In the genomic region with DNA sequence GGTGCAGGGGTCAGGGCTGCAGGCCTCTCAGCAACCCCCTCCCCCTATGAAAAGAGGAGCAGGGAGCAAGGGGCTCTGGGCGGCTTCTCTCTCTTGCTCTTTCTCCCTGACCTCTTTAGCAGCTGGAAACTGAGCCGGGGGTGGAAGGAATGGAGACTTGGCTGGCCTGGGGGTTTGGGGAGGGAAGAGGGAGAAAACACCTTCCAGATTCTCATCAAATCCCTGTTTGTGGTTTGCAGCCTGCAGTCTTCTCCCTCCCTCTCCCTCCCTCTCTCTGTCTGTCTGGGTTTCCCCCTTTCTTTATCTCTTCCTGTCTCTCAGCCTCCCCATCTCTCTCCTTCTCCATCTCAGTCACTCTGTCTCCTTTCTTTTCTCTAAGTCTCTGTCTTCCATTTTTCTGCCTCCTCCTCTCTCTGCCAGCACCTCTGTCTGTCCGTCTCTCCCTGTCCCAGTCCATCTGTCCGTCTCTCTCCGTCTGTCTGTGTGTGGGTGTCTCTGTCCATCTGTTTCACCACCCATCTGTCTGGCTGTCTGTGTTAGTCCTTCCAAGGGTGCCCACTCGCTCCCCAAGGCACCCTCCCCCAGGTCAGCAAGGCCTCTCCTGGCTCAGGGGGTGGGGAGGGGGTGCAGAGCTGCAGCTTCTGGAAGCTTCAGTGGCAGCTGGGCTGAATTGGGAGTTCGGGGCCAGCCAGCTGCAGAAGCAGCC, we compare ENCODE assay signal across 13 cellular contexts. TPM values are rescaled to one million over a fixed set of nuclear protein-coding genes. Genes with fewer than 3 reads are reported as not detected.
DNase-seq lines count a peak whose midpoint lies in the region; ATAC-seq and TF ChIP-seq lines count a peak whose summit lies in the region.
"Had no signal": no experiment of that assay in that cellular context is flagged by ENCODE, and none has a peak within 500 bp of the region (broad histone marks: within the 10 kb centered on the region; RNA-seq: fewer than 3 reads in every experiment).

No MANE protein-coding gene starts in this region.

- H3K36me3 Mint-ChIP-seq in activated naive CD4-positive, alpha-beta T cell treated with anti-CD3 and anti-CD28 coated beads for 36 hours (ENCODE audit: low read depth) = no peaks in the 10 kb centered on the region
- no peaks in the 10 kb centered on the region for H3K36me3 Mint-ChIP-seq in activated naive CD8-positive, alpha-beta T cell treated with anti-CD3 and anti-CD28 coated beads, Interleukin-2, amount 50 U/mL, for 24 hours (ENCODE audit: low read depth)
- H3K36me3 Mint-ChIP-seq in mesothelial cell of epicardium = no peaks in the 10 kb centered on the region

- no peaks in the 10 kb centered on the region for H3K27me3 Mint-ChIP-seq in activated naive CD4-positive, alpha-beta T cell treated with anti-CD3 and anti-CD28 coated beads for 36 hours (ENCODE audit: low read depth)
- peaks cover 2% of the 10 kb centered on the region for H3K27me3 Mint-ChIP-seq in activated naive CD8-positive, alpha-beta T cell treated with anti-CD3 and anti-CD28 coated beads, Interleukin-2, amount 50 U/mL, for 24 hours
- H3K27me3 Mint-ChIP-seq in mesothelial cell of epicardium (ENCODE audit: low read depth) = no peaks in the 10 kb centered on the region

- no peak for ATAC-seq in activated naive CD8-positive, alpha-beta T cell treated with anti-CD3 and anti-CD28 coated beads, Interleukin-2, amount 50 U/mL, for 24 hours
- ATAC-seq in GM18873 (IDR thresholded peaks at IDR 0.05; ENCODE audit: low FRiP score, unreplicated experiment) = no peak
- ATAC-seq: foreskin keratinocyte had no signal

- TF ChIP-seq CTCF in mesothelial cell of epicardium (IDR thresholded peaks at IDR 0.05; ENCODE audit: unreplicated experiment) = no peak

- intact Hi-C loops in activated naive CD4-positive, alpha-beta T cell treated with anti-CD3 and anti-CD28 coated beads for 36 hours (cut with micrococcal nuclease) = no loop called here

- 57% methylated on average over 7 of the region's 7 CpGs for WGBS in thymus

- no peaks in the 10 kb centered on the region for H3K9me3 ChIP-seq in thymus (ENCODE audit: control insufficient read depth)

- no peak overlapping the region for H3K4me3 ChIP-seq in thymus (ENCODE audit: low read length)

- peaks cover 35% of the 10 kb centered on the region for H3K4me1 Mint-ChIP-seq in activated naive CD4-positive, alpha-beta T cell treated with anti-CD3 and anti-CD28 coated beads for 36 hours (ENCODE audit: low read depth)
- peaks cover 10% of the 10 kb centered on the region for H3K4me1 Mint-ChIP-seq in activated naive CD8-positive, alpha-beta T cell treated with anti-CD3 and anti-CD28 coated beads, Interleukin-2, amount 50 U/mL, for 24 hours
- peaks cover 4% of the 10 kb centered on the region for H3K4me1 Mint-ChIP-seq in mesothelial cell of epicardium

- DNase-seq in activated naive CD4-positive, alpha-beta T cell treated with anti-CD3 and anti-CD28 coated beads for 36 hours = no peak
- no peak for DNase-seq in activated naive CD4-positive, alpha-beta T cell treated with Interleukin-2 at 50 U/mL for 16 hours
- no peak for DNase-seq in activated naive CD8-positive, alpha-beta T cell treated with anti-CD3 and anti-CD28 coated beads, Interleukin-2, amount 50 U/mL, for 24 hours
- no peak for DNase-seq in mesothelial cell of epicardium (ENCODE audit: low spot score in 2 of 2, unreplicated experiment in 2 of 2)
- DNase-seq in NCI-H748 (lab: John Stamatoyannopoulos, UW; ENCODE audit: unreplicated experiment) = no peak
- no peak for DNase-seq in NCI-H146 (lab: John Stamatoyannopoulos, UW)
- DNase-seq: activated naive CD4-positive, alpha-beta T cell; AML-193; foreskin keratinocyte; GOT3; NCI-H2107 had no signal

- peak overlapping the region; percentile 13 for H3K27ac Mint-ChIP-seq in activated naive CD4-positive, alpha-beta T cell treated with anti-CD3 and anti-CD28 coated beads for 36 hours
- no peak overlapping the region for H3K27ac Mint-ChIP-seq in activated naive CD8-positive, alpha-beta T cell treated with anti-CD3 and anti-CD28 coated beads, Interleukin-2, amount 50 U/mL, for 24 hours
- no peak overlapping the region for H3K27ac Mint-ChIP-seq in mesothelial cell of epicardium

- CTCF ChIA-PET in activated naive CD4-positive, alpha-beta T cell treated with anti-CD3 and anti-CD28 coated beads for 36 hours (lab: Charles Lee) = interaction anchor here (0.6 to 5.7 kb wide), 4 partner anchors 8 to 333 kb away, joined by 4 to 33 read pairs (median 6); no protein-coding TSS in a partner anchor

- H3K27me3 ChIP-seq in thymus (ENCODE audit: control insufficient read depth, insufficient read depth) = no peaks in the 10 kb centered on the region
- H3K27me3 ChIP-seq: foreskin keratinocyte had no signal

- H3K9me3 Mint-ChIP-seq in activated naive CD4-positive, alpha-beta T cell treated with anti-CD3 and anti-CD28 coated beads for 36 hours = no peaks in the 10 kb centered on the region
- H3K9me3 Mint-ChIP-seq in activated naive CD8-positive, alpha-beta T cell treated with anti-CD3 and anti-CD28 coated beads, Interleukin-2, amount 50 U/mL, for 24 hours = no peaks in the 10 kb centered on the region
- H3K9me3 Mint-ChIP-seq in mesothelial cell of epicardium = no peaks in the 10 kb centered on the region

- peaks cover 10% of the 10 kb centered on the region for H3K36me3 ChIP-seq in thymus (ENCODE audit: control insufficient read depth, insufficient read depth)

- H3K4me1 ChIP-seq in thymus (ENCODE audit: control insufficient read depth, insufficient read depth, low read length) = peaks cover 60% of the 10 kb centered on the region

- H3K4me3 Mint-ChIP-seq in activated naive CD4-positive, alpha-beta T cell treated with anti-CD3 and anti-CD28 coated beads for 36 hours = no peak overlapping the region
- H3K4me3 Mint-ChIP-seq in activated naive CD8-positive, alpha-beta T cell treated with anti-CD3 and anti-CD28 coated beads, Interleukin-2, amount 50 U/mL, for 24 hours = peak overlapping the region; percentile 5
- H3K4me3 Mint-ChIP-seq in mesothelial cell of epicardium = peak overlapping the region; percentile 57

- H3K27ac ChIP-seq in thymus (ENCODE audit: low read depth) = peak overlapping the region; percentile 42
- H3K27ac ChIP-seq: foreskin keratinocyte had no signal

RNA-seq across cellular contexts. Expression of gene AHDC1, which starts 6.3 kb away (rescaled TPM):
- total RNA-seq in activated naive CD4-positive, alpha-beta T cell treated with anti-CD3 and anti-CD28 coated beads for 36 hours = 10 to 100 TPM in 1 of 2 experiments, 1 to 10 TPM in 1; 7.7 to 10.1 TPM
- 71.4 to 73.5 TPM (median 72.1 TPM) in 3 replicates for total RNA-seq in mesothelial cell of epicardium
- polyA plus RNA-seq in thymus = 22.6 TPM

RNA-seq across cellular contexts. Expression of gene FGR, which starts 37.3 kb away (rescaled TPM):
- total RNA-seq in activated naive CD4-positive, alpha-beta T cell treated with anti-CD3 and anti-CD28 coated beads for 36 hours = under 1 TPM; 0.10 to 0.14 TPM
- total RNA-seq in mesothelial cell of epicardium = 0.11 to 0.53 TPM (median 0.20 TPM) in 3 replicates
- 38.7 TPM for polyA plus RNA-seq in thymus
- total RNA-seq: foreskin keratinocyte had no signal
